Comparison of ENCODE assay signal across 22 cellular contexts in the genomic region with DNA sequence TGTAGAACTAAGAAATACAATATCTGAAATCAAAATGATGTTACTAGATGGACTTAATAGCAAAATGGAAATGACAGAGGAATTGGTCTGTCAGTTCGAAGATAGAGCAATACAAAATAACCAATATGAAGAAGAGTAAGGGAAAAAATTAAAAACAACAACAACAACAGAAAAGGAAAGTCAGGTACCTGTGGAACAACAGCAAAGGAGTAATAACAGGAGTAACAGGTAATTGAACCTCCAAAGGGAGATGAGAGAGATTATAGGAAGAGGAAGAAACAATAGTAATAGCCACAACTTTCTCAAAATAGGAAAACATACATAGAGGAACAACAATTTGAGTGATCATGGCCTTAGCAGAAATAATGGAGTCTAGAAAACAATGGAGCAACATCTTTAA. TPM values are rescaled to one million over a fixed set of nuclear protein-coding genes. Genes with fewer than 3 reads are reported as not detected.
DNase-seq lines count a peak whose midpoint lies in the region; ATAC-seq and TF ChIP-seq lines count a peak whose summit lies in the region.
"Had no signal": no experiment of that assay in that cellular context is flagged by ENCODE, and none has a peak within 500 bp of the region (broad histone marks: within the 10 kb centered on the region; RNA-seq: fewer than 3 reads in every experiment).

No MANE protein-coding gene starts in this region.

- peaks cover 15 to 30% of the 10 kb centered on the region in 2 donors for H3K36me3 Mint-ChIP-seq in activated naive CD4-positive, alpha-beta T cell treated with anti-CD3 and anti-CD28 coated beads, Interleukin-2, amount 50 U/mL, for 72 hours
- peaks cover 21% of the 10 kb centered on the region for H3K36me3 Mint-ChIP-seq in activated naive CD4-positive, alpha-beta T cell treated with anti-CD3 and anti-CD28 coated beads for 36 hours (ENCODE audit: low read depth)
- H3K36me3 Mint-ChIP-seq in central memory CD8-positive, alpha-beta T cell (ENCODE audit: insufficient read depth): peaks cover 1% of the 10 kb centered on the region

- H3K79me2 ChIP-seq in Karpas-422 (ENCODE audit: low read length): peaks cover 88% of the 10 kb centered on the region

- DNase-seq in activated naive CD4-positive, alpha-beta T cell treated with anti-CD3 and anti-CD28 coated beads, Interleukin-2, amount 50 U/mL, for 72 hours (ENCODE audit: low spot score in 2 of 2): no peak
- no peak for DNase-seq in activated naive CD4-positive, alpha-beta T cell treated with anti-CD3 and anti-CD28 coated beads for 36 hours
- DNase-seq in Karpas-422 (no peak), brain microvascular endothelial cell (no peak), NCI-H1048 (lab: John Stamatoyannopoulos, UW) (no peak)
- no peak for DNase-seq in central memory CD8-positive, alpha-beta T cell (ENCODE audit: low spot score in 2 of 2)
- DNase-seq: activated CD4-positive, alpha-beta T cell treated with anti-CD3 and anti-CD28 coated beads for 48 hours; effector CD4-positive, alpha-beta T cell; glutamatergic neuron; HCEC 1CT; MG63; midbrain; NCI-H1417 treated with DMSO at 0.1 percent for 48 hours; NCI-H2081 treated with DMSO at 0.1 percent for 48 hours; NCI-H748 treated with DMSO at 0.1 percent for 48 hours; SJCRH30; trophoblast cell had no signal

- peaks cover 52% of the 10 kb centered on the region for H3K4me1 Mint-ChIP-seq in activated naive CD4-positive, alpha-beta T cell treated with anti-CD3 and anti-CD28 coated beads for 36 hours (ENCODE audit: low read depth)
- H3K4me1 Mint-ChIP-seq in central memory CD8-positive, alpha-beta T cell: peaks cover 19% of the 10 kb centered on the region
- H3K4me1 Mint-ChIP-seq: nephron had no signal

- H3K9me3 ChIP-seq in Karpas-422 (ENCODE audit: low read length): peaks cover 20% of the 10 kb centered on the region
- H3K9me3 ChIP-seq: SJCRH30 had no signal

- no peak overlapping the region for H3K9ac ChIP-seq in Karpas-422 (ENCODE audit: low read length)

- ATAC-seq in activated naive CD4-positive, alpha-beta T cell treated with anti-CD3 and anti-CD28 coated beads, Interleukin-2, amount 50 U/mL, for 72 hours: no peak
- no peak for ATAC-seq in central memory CD8-positive, alpha-beta T cell (replicated peaks; ENCODE audit: extremely low read depth, poor library complexity, severe bottlenecking)
- ATAC-seq in HG03432 (IDR thresholded peaks at IDR 0.05; ENCODE audit: unreplicated experiment): no peak

- intact Hi-C loops in activated naive CD4-positive, alpha-beta T cell treated with anti-CD3 and anti-CD28 coated beads for 36 hours (cut with micrococcal nuclease): loop anchor here (2.0 kb wide), 1 partner anchor 49 kb away; no protein-coding TSS in a partner anchor

- H3K9me2 ChIP-seq in Karpas-422 (replicated peaks; ENCODE audit: insufficient read depth, low read length): no peaks in the 10 kb centered on the region

- H3K4me3 ChIP-seq in Karpas-422 (ENCODE audit: low read length): no peak overlapping the region
- no peak overlapping the region for H3K4me3 ChIP-seq in brain microvascular endothelial cell (ENCODE audit: low read depth, low read length)
- H3K4me3 ChIP-seq: MG63, SJCRH30, skin epidermis had no signal

- CTCF ChIA-PET in activated naive CD4-positive, alpha-beta T cell treated with anti-CD3 and anti-CD28 coated beads for 36 hours (lab: Charles Lee): no interaction called here

- in situ Hi-C loops in brain microvascular endothelial cell (cut with HindIII; ENCODE audit: low pct_ligation_motif_present, low sequenced_read_pairs): no loop called here

- peak overlapping the region; percentile 1 for H3K4me2 ChIP-seq in Karpas-422 (ENCODE audit: low read depth, low read length, poor library complexity, severe bottlenecking)

- H3K36me3 ChIP-seq in Karpas-422 (ENCODE audit: insufficient read depth, low read length) (peaks cover 17% of the 10 kb centered on the region), brain microvascular endothelial cell (replicated peaks) (no peaks in the 10 kb centered on the region)
- H3K36me3 ChIP-seq: SJCRH30 had no signal

- no peak for TF ChIP-seq CTCF in brain microvascular endothelial cell (IDR thresholded peaks at IDR 0.05; ENCODE audit: low read depth, low read length, missing control alignments)

- H3K27ac Mint-ChIP-seq in activated naive CD4-positive, alpha-beta T cell treated with anti-CD3 and anti-CD28 coated beads, Interleukin-2, amount 50 U/mL, for 72 hours: peak overlapping the region; percentile 23 to 75
- no peak overlapping the region for H3K27ac Mint-ChIP-seq in activated naive CD4-positive, alpha-beta T cell treated with anti-CD3 and anti-CD28 coated beads for 36 hours
- H3K27ac Mint-ChIP-seq in central memory CD8-positive, alpha-beta T cell (ENCODE audit: low read depth): peak overlapping the region; percentile 3
- H3K27ac Mint-ChIP-seq: nephron had no signal

- H3K27me3 Mint-ChIP-seq in activated naive CD4-positive, alpha-beta T cell treated with anti-CD3 and anti-CD28 coated beads for 36 hours (ENCODE audit: low read depth): no peaks in the 10 kb centered on the region
- no peaks in the 10 kb centered on the region for H3K27me3 Mint-ChIP-seq in central memory CD8-positive, alpha-beta T cell

- peaks cover 30% of the 10 kb centered on the region for H3K4me1 ChIP-seq in Karpas-422 (ENCODE audit: low read length)
- H3K4me1 ChIP-seq: SJCRH30 had no signal

- H2AFZ ChIP-seq in Karpas-422 (ENCODE audit: low read length): no peak overlapping the region

- H3K27me3 ChIP-seq in Karpas-422 (ENCODE audit: low read length) (no peaks in the 10 kb centered on the region), brain microvascular endothelial cell (replicated peaks) (no peaks in the 10 kb centered on the region)
- H3K27me3 ChIP-seq: BLaER1 treated with 17β-estradiol and CSF1 and Interleukin-3, amounts not matched to agents 10 nM and 100 nM; MG63; SJCRH30 had no signal

- no peaks in the 10 kb centered on the region for H4K20me1 ChIP-seq in Karpas-422 (ENCODE audit: insufficient read depth, low read depth, low read length)

- peaks cover 0 to 9% of the 10 kb centered on the region in 2 donors for H3K9me3 Mint-ChIP-seq in activated naive CD4-positive, alpha-beta T cell treated with anti-CD3 and anti-CD28 coated beads, Interleukin-2, amount 50 U/mL, for 72 hours
- H3K9me3 Mint-ChIP-seq in activated naive CD4-positive, alpha-beta T cell treated with anti-CD3 and anti-CD28 coated beads for 36 hours: peaks cover 14% of the 10 kb centered on the region
- H3K9me3 Mint-ChIP-seq in central memory CD8-positive, alpha-beta T cell: peaks cover 7% of the 10 kb centered on the region

- H3K4me3 Mint-ChIP-seq in activated naive CD4-positive, alpha-beta T cell treated with anti-CD3 and anti-CD28 coated beads for 36 hours: no peak overlapping the region
- no peak overlapping the region for H3K4me3 Mint-ChIP-seq in central memory CD8-positive, alpha-beta T cell
- H3K4me3 Mint-ChIP-seq: brain, nephron had no signal

- H3K27ac ChIP-seq in Karpas-422 (ENCODE audit: low read length): no peak overlapping the region
- no peak overlapping the region for H3K27ac ChIP-seq in brain microvascular endothelial cell
- H3K27ac ChIP-seq: SJCRH30, skin epidermis had no signal

RNA-seq across cellular contexts. Expression of gene POLK, which starts 13.7 kb away (rescaled TPM):
- 10 to 100 TPM; 35.4 to 44.7 TPM for total RNA-seq in activated naive CD4-positive, alpha-beta T cell treated with anti-CD3 and anti-CD28 coated beads, Interleukin-2, amount 50 U/mL, for 72 hours
- 10 to 100 TPM; 26.8 to 29.0 TPM for total RNA-seq in activated naive CD4-positive, alpha-beta T cell treated with anti-CD3 and anti-CD28 coated beads for 36 hours
- 14.2 and 28.4 TPM in 2 replicates for total RNA-seq in Karpas-422 (2014; rRNA removed; shearing (Covaris generic); ENCODE audit: low replicate concordance)

RNA-seq across cellular contexts. Expression of gene CERT1, which starts 13.9 kb away (rescaled TPM):
- total RNA-seq in activated naive CD4-positive, alpha-beta T cell treated with anti-CD3 and anti-CD28 coated beads, Interleukin-2, amount 50 U/mL, for 72 hours: 10 to 100 TPM; 30.3 to 32.5 TPM
- 10 to 100 TPM; 17.1 to 18.5 TPM for total RNA-seq in activated naive CD4-positive, alpha-beta T cell treated with anti-CD3 and anti-CD28 coated beads for 36 hours
- total RNA-seq in Karpas-422 (2014; rRNA removed; shearing (Covaris generic); ENCODE audit: low replicate concordance): 20.6 and 49.8 TPM in 2 replicates
